8 cellular contexts compared by ENCODE assay signal in the genomic region with DNA sequence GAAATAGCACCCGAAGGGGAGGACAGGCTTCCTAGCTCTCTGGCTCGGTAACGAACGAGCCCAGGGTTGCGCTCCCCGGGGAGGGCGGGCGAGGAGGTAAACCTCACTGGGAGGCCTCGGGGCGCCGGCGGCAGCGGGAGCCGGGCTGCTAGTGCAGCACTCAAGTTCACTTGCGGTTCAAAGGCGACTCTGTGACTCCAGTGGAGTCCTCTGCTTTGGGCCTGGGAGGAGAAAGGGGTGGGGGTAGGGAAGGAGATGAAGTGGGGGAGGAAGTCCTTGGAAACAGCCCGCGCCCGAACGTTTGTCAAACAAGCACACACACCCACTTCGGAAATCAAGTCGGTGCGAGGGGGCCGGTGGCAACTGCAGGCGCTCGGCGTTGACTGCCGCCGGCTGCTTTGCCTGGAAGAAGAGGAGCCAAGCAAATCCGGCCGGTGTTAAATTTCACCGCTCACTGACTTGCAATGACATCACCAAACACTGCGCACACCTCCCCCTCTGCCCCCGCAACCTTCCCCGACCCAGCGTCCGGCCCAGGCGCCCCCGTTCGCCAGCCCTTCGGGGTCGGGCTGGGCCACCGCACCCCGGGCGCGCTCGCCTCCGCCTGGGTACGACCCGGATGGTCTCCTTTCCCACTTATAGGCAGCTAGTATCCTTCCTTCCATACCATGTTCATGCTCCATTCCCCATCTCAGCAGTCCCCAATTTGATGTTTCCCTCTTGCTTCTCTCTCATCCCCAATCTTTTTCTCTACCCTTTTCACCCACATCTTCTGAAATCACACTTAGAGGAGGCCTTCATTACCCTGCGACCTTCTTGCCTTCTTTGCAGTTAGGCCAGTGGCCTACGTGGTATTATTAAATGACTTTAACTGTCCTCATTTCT. TPM values are rescaled to one million over a fixed set of nuclear protein-coding genes. Genes with fewer than 3 reads are reported as not detected.
A peak's percentile ranks its signal among the peaks of the same experiment; 100 is the strongest.
DNase-seq lines count a peak whose midpoint lies in the region; ATAC-seq and TF ChIP-seq lines count a peak whose summit lies in the region.

A gene (minus strand): TSS at position 202 of the 885 bp plus-strand sequence. CDS start 376 bp downstream, outside the sequence.

- TF ChIP-seq EP300 in sigmoid colon (IDR thresholded peaks at IDR 0.05): no peak

- peaks cover 43% of the 10 kb centered on the region for H3K27me3 ChIP-seq in iPS-18a (ENCODE audit: control insufficient read depth, insufficient read depth, low read length)
- no peaks in the 10 kb centered on the region for H3K27me3 ChIP-seq in sigmoid colon

- DNase-seq in ELF-1 (ENCODE audit: low read depth, low spot score) (peak; percentile 86), M059J (ENCODE audit: low read depth) (peak; percentile 86), astrocyte of the hippocampus (ENCODE audit: low read depth, low spot score) (peak; percentile 78), sigmoid colon (peak; percentile 84), SIG-M5 treated with dmso at 0.1 percent for 504 hours (lab: John Stamatoyannopoulos, UW; ENCODE audit: unreplicated experiment) (no peak), NCI-H2081 (lab: John Stamatoyannopoulos, UW) (no peak)

- TF ChIP-seq CTCF in sigmoid colon (IDR thresholded peaks at IDR 0.05): no peak

- intact Hi-C loops in sigmoid colon (cut with DNase I): loop anchor here (2.0 kb wide), 1 partner anchor 34 kb away; no protein-coding TSS in a partner anchor

- 15 to 20% methylated on average over 52 of the region's 52 CpGs for WGBS in sigmoid colon, 2 donors

- H3K27ac ChIP-seq in iPS-18a (ENCODE audit: low read length) (no peak within 1 kb of the TSS), sigmoid colon (peak within 1 kb of the TSS; percentile 76 to 85 (median 78))

- H3K4me3 ChIP-seq in iPS-18a (ENCODE audit: low read length) (peak within 1 kb of the TSS; percentile 68), sigmoid colon (peak within 1 kb of the TSS; percentile 29 to 54 (median 44))

- H3K9ac ChIP-seq in iPS-18a (ENCODE audit: low read length): peak within 1 kb of the TSS; percentile 27

- H3K4me1 ChIP-seq in iPS-18a (ENCODE audit: control insufficient read depth, low read depth, low read length) (peaks cover 9% of the 10 kb centered on the region), sigmoid colon (peaks cover 0 to 48% (median 41%) of the 10 kb centered on the region in 4 donors)

- no peaks in the 10 kb centered on the region for H3K36me3 ChIP-seq in iPS-18a (ENCODE audit: control insufficient read depth, low read depth, low read length)
- no peaks in the 10 kb centered on the region for H3K36me3 ChIP-seq in sigmoid colon

- ATAC-seq in GM21423 (IDR thresholded peaks at IDR 0.05; ENCODE audit: unreplicated experiment): no peak

- TF ChIP-seq POLR2A in sigmoid colon (IDR thresholded peaks at IDR 0.05): no peak

- H3K9me3 ChIP-seq in iPS-18a (ENCODE audit: control insufficient read depth, low read depth, low read length) (no peaks in the 10 kb centered on the region), sigmoid colon (no peaks in the 10 kb centered on the region)

RNA-seq across cellular contexts. Expression of the gene that starts here (rescaled TPM):
- 0.69 and 2.2 TPM in 2 replicates for total RNA-seq in M059J (2014; rRNA removed; shearing (Covaris generic))
- 1 to 10 TPM; 5.8 to 8.6 (median 7.8) TPM for total RNA-seq in sigmoid colon
- 1 to 10 TPM in 1 of 3 donors, under 1 TPM in 1, not detected in 1; under 0.01 to 1.5 TPM for polyA plus RNA-seq in sigmoid colon

Comparison
In these comparisons a context has a peak if more than half of its experiments do, and no peak if none do; other contexts are left out.
1. DNase-seq: peak in ELF-1 (single experiment), M059J (single experiment), astrocyte of the hippocampus (single experiment) and sigmoid colon (single experiment); none in SIG-M5 treated with dmso at 0.1 percent for 504 hours (single experiment) and NCI-H2081 (0 of 2).